8 cellular contexts compared by ENCODE assay signal in the genomic region with DNA sequence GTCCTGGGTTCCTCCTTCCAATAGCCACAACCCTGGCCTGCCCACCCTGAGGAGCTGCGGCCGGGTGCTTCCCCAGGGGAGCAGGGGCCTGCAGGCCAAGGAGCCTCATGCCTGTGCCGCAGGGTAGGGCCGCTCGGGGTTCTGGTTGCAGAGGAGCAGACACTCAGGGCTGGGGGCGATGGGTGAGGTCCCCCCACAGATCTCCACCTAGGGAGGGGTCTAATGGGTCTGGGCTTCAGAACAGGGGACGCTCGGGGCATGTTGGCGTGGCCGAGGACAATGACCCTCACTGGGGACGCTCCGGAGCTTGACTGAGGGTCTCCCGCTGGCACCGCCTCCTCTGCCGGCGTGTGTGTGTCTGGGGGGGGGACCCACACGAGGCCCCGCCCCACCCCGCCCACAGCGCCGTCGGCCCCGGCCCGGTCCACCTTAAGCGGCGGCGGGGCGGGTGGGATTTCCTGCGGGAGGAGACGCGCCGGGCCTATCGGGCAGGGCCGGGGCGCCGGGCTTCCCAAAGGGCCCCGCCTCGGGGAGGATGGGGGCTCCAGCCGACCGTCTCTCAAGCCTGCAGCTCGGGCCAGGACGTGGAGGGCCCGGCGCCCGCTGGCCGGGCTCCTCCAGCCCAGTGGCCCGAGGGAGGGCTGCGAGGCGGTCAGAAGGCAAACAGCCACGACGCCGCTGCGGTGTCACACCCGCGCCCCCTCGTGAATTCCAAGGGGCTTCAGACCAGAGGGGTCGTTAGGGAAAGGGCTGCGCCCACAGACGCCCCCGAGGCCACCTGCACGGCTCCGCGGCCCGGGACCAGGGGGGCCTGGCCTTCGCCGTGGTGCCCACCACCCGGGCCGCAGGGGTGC. TPM values are rescaled to one million over a fixed set of nuclear protein-coding genes. Genes with fewer than 3 reads are reported as not detected.
A peak's percentile ranks its signal among the peaks of the same experiment; 100 is the strongest.
DNase-seq lines count a peak whose midpoint lies in the region; ATAC-seq and TF ChIP-seq lines count a peak whose summit lies in the region.

No MANE protein-coding gene starts in this region.

- peaks cover 29% of the 10 kb centered on the region for H4K20me1 ChIP-seq in osteoblast (ENCODE audit: insufficient read depth, low read length)

- TF ChIP-seq EP300 in suprapubic skin (IDR thresholded peaks at IDR 0.05): no peak

- H3K4me1 ChIP-seq in osteoblast (ENCODE audit: insufficient read depth, low read length) (peaks cover 10% of the 10 kb centered on the region), suprapubic skin (peaks cover 50% of the 10 kb centered on the region)

- peaks cover 18% of the 10 kb centered on the region for H3K36me3 ChIP-seq in osteoblast (ENCODE audit: insufficient read depth, low read length)
- peaks cover 17% of the 10 kb centered on the region for H3K36me3 ChIP-seq in suprapubic skin

- H3K27ac ChIP-seq in osteoblast (ENCODE audit: low read depth, low read length) (no peak overlapping the region), suprapubic skin (peak overlapping the region; percentile 91)

- peak overlapping the region; percentile 75 for H3K4me2 ChIP-seq in osteoblast (ENCODE audit: insufficient read depth, low read length)

- no peaks in the 10 kb centered on the region for H3K9me3 Mint-ChIP-seq in activated naive CD8-positive, alpha-beta T cell (ENCODE audit: low read depth)

- TF ChIP-seq CTCF in osteoblast (IDR thresholded peaks at IDR 0.05; ENCODE audit: extremely low read depth, low read depth, low read length): no peak
- no peak for TF ChIP-seq CTCF in suprapubic skin (IDR thresholded peaks at IDR 0.05)

- H3K4me3 ChIP-seq in osteoblast (ENCODE audit: insufficient read depth, low read length) (peak overlapping the region; percentile 77), suprapubic skin (peak overlapping the region; percentile 98)

- intact Hi-C loops in head of caudate nucleus (cut with DNase I): no loop called here

- peak; percentile 49 for ATAC-seq in HG03135 (IDR thresholded peaks at IDR 0.05; ENCODE audit: unreplicated experiment)

- no peaks in the 10 kb centered on the region for H3K27me3 Mint-ChIP-seq in activated naive CD8-positive, alpha-beta T cell

- H3K79me2 ChIP-seq in osteoblast (ENCODE audit: insufficient read depth, low read length): peaks cover 41% of the 10 kb centered on the region

- H3K4me3 Mint-ChIP-seq in activated naive CD8-positive, alpha-beta T cell: peak overlapping the region; percentile 51

- peaks cover 17% of the 10 kb centered on the region for H3K4me1 Mint-ChIP-seq in activated naive CD8-positive, alpha-beta T cell (ENCODE audit: low read depth)

- no peak overlapping the region for H3K27ac Mint-ChIP-seq in activated naive CD8-positive, alpha-beta T cell

- H3K27me3 ChIP-seq in osteoblast (ENCODE audit: insufficient read depth, low read length): no peaks in the 10 kb centered on the region
- H3K27me3 ChIP-seq in suprapubic skin: no peaks in the 10 kb centered on the region

- no peaks in the 10 kb centered on the region for H3K36me3 Mint-ChIP-seq in activated naive CD8-positive, alpha-beta T cell

- WGBS in suprapubic skin: 4% methylated on average over 5 of the region's 68 CpGs

- H2AFZ ChIP-seq in osteoblast (ENCODE audit: low read length): peak overlapping the region; percentile 59

- H3K9me3 ChIP-seq in osteoblast (ENCODE audit: low read depth, low read length): no peaks in the 10 kb centered on the region
- H3K9me3 ChIP-seq in suprapubic skin: no peaks in the 10 kb centered on the region

- DNase-seq in NCI-H345 (lab: John Stamatoyannopoulos, UW) (peak; percentile 59), NCI-H345 treated with DMSO at 0.1 percent for 48 hours (lab: John Stamatoyannopoulos, UW; ENCODE audit: unreplicated experiment) (no peak), SK-N-DZ (ENCODE audit: low spot score) (peak; percentile 80), head of caudate nucleus (peak; percentile 78 to 97 (median 91)), osteoblast (ENCODE audit: insufficient read length, low spot score, missing footprints) (peak; percentile 99), suprapubic skin (ENCODE audit: low spot score in 2 of 2) (peak; percentile 87 to 94)

- no peak for TF ChIP-seq POLR2A in suprapubic skin (IDR thresholded peaks at IDR 0.05)

RNA-seq across cellular contexts. Expression of gene ZDHHC8, which starts 0.6 kb away (rescaled TPM):
- polyA plus RNA-seq in SK-N-DZ (2014; cell fraction: cytosol; rRNA removed): 10.4 and 14.8 TPM in 2 replicates
- 110 and 161 TPM in 2 replicates for polyA plus RNA-seq in SK-N-DZ (2014; cell fraction: nucleus; rRNA removed)
- total RNA-seq in osteoblast: 9.8 and 11.8 TPM in 2 replicates
- total RNA-seq in suprapubic skin: 10 to 100 TPM; 26.0 to 64.2 (median 34.9) TPM

RNA-seq across cellular contexts. Expression of gene TRMT2A, which starts 13.9 kb away (rescaled TPM):
- 46.2 and 86.0 TPM in 2 replicates for polyA plus RNA-seq in SK-N-DZ (2014; cell fraction: cytosol; rRNA removed)
- polyA plus RNA-seq in SK-N-DZ (2014; cell fraction: nucleus; rRNA removed): 526 and 564 TPM in 2 replicates
- total RNA-seq in osteoblast (35.9 and 43.8 TPM in 2 replicates), suprapubic skin (10 to 100 TPM; 52.0 to 98.6 (median 55.7) TPM)

RNA-seq across cellular contexts. Expression of gene RANBP1, which starts 15.1 kb away (rescaled TPM):
- 1,231 and 1,346 TPM in 2 replicates for polyA plus RNA-seq in SK-N-DZ (2014; cell fraction: cytosol; rRNA removed)
- polyA plus RNA-seq in SK-N-DZ (2014; cell fraction: nucleus; rRNA removed): 922 and 1,167 TPM in 2 replicates
- total RNA-seq in osteoblast (78.4 and 85.8 TPM in 2 replicates), suprapubic skin (100 to 1,000 TPM; 107 to 150 (median 119) TPM)

RNA-seq across cellular contexts. Expression of gene CCDC188, which starts 19.9 kb away (rescaled TPM):
- 4.8 and 7.7 TPM in 2 replicates for polyA plus RNA-seq in SK-N-DZ (2014; cell fraction: cytosol; rRNA removed)
- polyA plus RNA-seq in SK-N-DZ (2014; cell fraction: nucleus; rRNA removed): 13.0 and 26.0 TPM in 2 replicates
- 0.36 and 0.59 TPM in 2 replicates for total RNA-seq in osteoblast
- total RNA-seq in suprapubic skin: under 1 TPM in 1 of 4 donors, not detected in 3; 0.34 TPM

RNA-seq across cellular contexts. Expression of gene DGCR8, which starts 50.9 kb away (rescaled TPM):
- polyA plus RNA-seq in SK-N-DZ (2014; cell fraction: cytosol; rRNA removed): 34.1 and 34.7 TPM in 2 replicates
- 174 and 249 TPM in 2 replicates for polyA plus RNA-seq in SK-N-DZ (2014; cell fraction: nucleus; rRNA removed)
- 25.9 and 44.2 TPM in 2 replicates for total RNA-seq in osteoblast
- total RNA-seq in suprapubic skin: 10 to 100 TPM; 22.4 to 69.1 (median 38.0) TPM
